ENCODE assay signal across 8 cellular contexts in genomic region chr7:32494946-32495297, GRCh38. TPM values are rescaled to one million over a fixed set of nuclear protein-coding genes. Genes with fewer than 3 reads are reported as not detected.
DNase-seq lines count a peak whose midpoint lies in the region; ATAC-seq, FAIRE-seq and TF ChIP-seq lines count a peak whose summit lies in the region.

No MANE protein-coding gene starts in this region.

- peak overlapping the region; percentile 92 for H3K27ac Mint-ChIP-seq in T-helper 17 cell

- peak overlapping the region in 9 of 10 donors; percentile 74 to 100 (median 94) for H3K4me3 ChIP-seq in heart right ventricle
- H3K4me3 ChIP-seq in small intestine (ENCODE audit: low read depth in 1 of 2, low read length in 2 of 2) = peak overlapping the region in 1 of 2 donors; percentile 53

- H3K36me3 ChIP-seq in heart right ventricle (peaks cover 0 to 7% (median 0%) of the 10 kb centered on the region in 9 donors), small intestine (ENCODE audit: control insufficient read depth in 2 of 2, insufficient read depth in 2 of 2, low read length in 2 of 2) (no peaks in the 10 kb centered on the region)

- no peaks in the 10 kb centered on the region for H3K27me3 Mint-ChIP-seq in T-helper 17 cell

- intact Hi-C loops in heart right ventricle (cut with DNase I) = loop anchor here in 8 of 10 donors (5.0 to 10.0 kb wide), 9 partner anchors 42 to 560 kb away; partner anchors contain the start of genes KBTBD2 (in 2 of the 8) and FKBP9 (in 1 of the 8)

- H3K27me3 ChIP-seq in heart right ventricle = no peaks in the 10 kb centered on the region
- no peaks in the 10 kb centered on the region for H3K27me3 ChIP-seq in small intestine (ENCODE audit: control insufficient read depth in 2 of 2, insufficient read depth in 2 of 2, low read length in 2 of 2)

- no peak for FAIRE-seq in small intestine (lab: Jason Lieb, UNC)

- no peak for TF ChIP-seq CTCF in heart right ventricle (IDR thresholded peaks at IDR 0.05)

- peaks cover 33% of the 10 kb centered on the region for H3K4me1 Mint-ChIP-seq in T-helper 17 cell

- 1 to 2% methylated on average over 14 of the region's 14 CpGs for WGBS in heart right ventricle, 2 donors
- 0 to 2% (median 1%) methylated on average over 6 to 14 of the region's 14 CpGs for WGBS in small intestine, 3 donors

- in situ Hi-C loops in KBM-7 (cut with MboI; ENCODE audit: low pct_unique_long_range_greater_than_20kb, low sequenced_read_pairs) = no loop called here

- H3K27ac ChIP-seq in heart right ventricle (peak overlapping the region in 9 of 10 donors; percentile 83 to 100 (median 98)), small intestine (ENCODE audit: low read depth in 1 of 2, low read length in 1 of 2) (peak overlapping the region; percentile 62 to 65)

- ATAC-seq in GM18502 (IDR thresholded peaks at IDR 0.05; ENCODE audit: poor library complexity, unreplicated experiment) (peak; percentile 12), HG02610 (IDR thresholded peaks at IDR 0.05; ENCODE audit: unreplicated experiment) (peak; percentile 4), T-helper 17 cell (no peak), heart right ventricle (peak in 7 of 8 donors; percentile 0 to 5 (median 4))

- H3K4me1 ChIP-seq in heart right ventricle (peaks cover 0 to 35% (median 23%) of the 10 kb centered on the region in 9 donors), small intestine (ENCODE audit: control insufficient read depth in 2 of 2, insufficient read depth in 1 of 2, low read depth in 1 of 2, low read length in 1 of 2) (peaks cover 2 to 4% of the 10 kb centered on the region in 2 donors)

- DNase-seq in T-helper 17 cell = no peak
- DNase-seq in heart right ventricle = no peak
- DNase-seq in small intestine = no peak
- no peak for DNase-seq in LoVo (ENCODE audit: low spot score)
- no peak for DNase-seq in NCI-H1048 (lab: John Stamatoyannopoulos, UW)
- no peak for DNase-seq in KBM-7

- no peaks in the 10 kb centered on the region for H3K9me3 ChIP-seq in T-helper 17 cell (ENCODE audit: control insufficient read depth, low read length, poor library complexity, severe bottlenecking)
- H3K9me3 ChIP-seq in heart right ventricle = peaks cover 0 to 6% (median 0%) of the 10 kb centered on the region in 11 donors
- H3K9me3 ChIP-seq in small intestine (ENCODE audit: control insufficient read depth, low read depth) = no peaks in the 10 kb centered on the region

- peak overlapping the region; percentile 96 for H3K4me3 Mint-ChIP-seq in T-helper 17 cell

- H3K36me3 Mint-ChIP-seq in T-helper 17 cell (ENCODE audit: low read depth) = no peaks in the 10 kb centered on the region

RNA-seq across cellular contexts. Expression of gene AVL9, which starts 0.4 kb away (rescaled TPM):
- total RNA-seq in T-helper 17 cell (10 to 100 TPM; 26.1 to 28.1 TPM), heart right ventricle (10 to 100 TPM; 11.1 to 21.7 (median 15.3) TPM)
- polyA plus RNA-seq in heart right ventricle (1 to 10 TPM; 6.3 to 6.7 TPM), small intestine (10 to 100 TPM in 2 of 3 donors, 1 to 10 TPM in 1; 8.4 to 22.0 (median 13.2) TPM)

RNA-seq across cellular contexts. Expression of gene LSM5, which starts 4.7 kb away (rescaled TPM):
- 10 to 100 TPM; 23.8 to 24.8 TPM for total RNA-seq in T-helper 17 cell
- 10 to 100 TPM; 36.1 to 49.8 (median 40.9) TPM for total RNA-seq in heart right ventricle
- polyA plus RNA-seq in heart right ventricle = 10 to 100 TPM; 36.1 to 58.3 TPM
- polyA plus RNA-seq in small intestine = 100 to 1,000 TPM in 1 of 3 donors, 10 to 100 TPM in 2; 56.7 to 126 (median 73.6) TPM
